ENCODE assay signal across 9 cellular contexts in the genomic region with DNA sequence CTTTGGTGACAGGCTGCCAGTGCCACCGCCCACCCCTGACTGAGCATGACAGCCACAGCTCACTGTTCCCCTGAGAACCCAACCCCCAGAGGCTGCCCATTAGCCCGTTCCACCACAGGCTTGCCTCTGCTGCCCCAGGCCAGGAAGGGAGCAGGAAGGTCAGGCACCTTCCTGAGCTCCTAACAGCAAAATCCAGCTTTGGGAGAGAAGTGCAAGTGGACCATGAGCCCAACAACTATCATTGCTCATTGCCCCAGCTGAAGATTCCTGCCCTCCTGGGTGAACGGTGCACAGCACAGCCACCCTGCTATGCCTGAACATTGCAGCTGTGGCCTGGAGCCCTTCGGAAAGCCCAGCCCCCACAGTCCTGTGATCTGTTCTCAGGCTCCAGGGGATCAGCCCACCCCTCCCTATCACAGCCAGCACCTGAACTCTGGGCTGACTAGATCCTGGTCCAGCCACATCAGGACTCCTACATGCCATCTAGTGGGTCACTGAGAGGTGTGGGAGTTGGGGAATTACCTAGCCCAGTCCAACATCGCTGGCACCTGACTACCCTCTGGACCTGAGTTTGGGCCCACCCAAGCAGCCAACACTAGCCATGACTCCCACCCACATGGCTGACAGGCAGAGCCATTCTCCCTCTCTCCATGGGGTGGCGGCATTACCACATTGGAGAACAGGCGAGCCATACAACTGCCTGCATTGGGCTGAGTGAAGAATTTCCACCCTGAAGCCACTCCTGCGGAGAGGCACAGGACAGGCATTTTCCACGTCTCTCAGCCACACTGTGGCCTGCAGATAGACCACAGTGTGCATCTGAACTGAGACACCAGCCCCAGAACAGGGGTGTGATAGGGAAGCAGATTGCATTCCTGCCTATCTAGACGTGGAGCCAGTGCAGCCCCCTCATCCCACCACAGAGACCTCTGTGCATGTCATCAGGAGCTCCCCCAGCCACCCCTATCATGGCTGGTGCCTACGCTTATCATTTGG. TPM values are rescaled to one million over a fixed set of nuclear protein-coding genes. Genes with fewer than 3 reads are reported as not detected.
DNase-seq lines count a peak whose midpoint lies in the region; ATAC-seq and TF ChIP-seq lines count a peak whose summit lies in the region.
"Had no signal": no experiment of that assay in that cellular context is flagged by ENCODE, and none has a peak within 500 bp of the region (broad histone marks: within the 10 kb centered on the region; RNA-seq: fewer than 3 reads in every experiment).

No MANE protein-coding gene starts in this region.

- H3K4me3 ChIP-seq in foreskin fibroblast (ENCODE audit: low read depth in 1 of 2, low read length in 2 of 2) (no peak overlapping the region), neutrophil (ENCODE audit: low read depth in 1 of 2, low read length in 1 of 2) (no peak overlapping the region)

- H3K27ac ChIP-seq in neutrophil (no peak overlapping the region), substantia nigra (ENCODE audit: low read depth, low read length, poor library complexity, severe bottlenecking) (no peak overlapping the region)

- H3K27me3 ChIP-seq in neutrophil: no peaks in the 10 kb centered on the region

- no peak overlapping the region for H3K27ac Mint-ChIP-seq in activated T-helper 17 cell treated with anti-CD3 and anti-CD28 coated beads, Interleukin-2, amount 50 U/mL, for 72 hours

- no peak overlapping the region for H3K4me3 Mint-ChIP-seq in activated T-helper 17 cell treated with anti-CD3 and anti-CD28 coated beads, Interleukin-2, amount 50 U/mL, for 72 hours

- no peaks in the 10 kb centered on the region for H3K9me3 ChIP-seq in neutrophil

- H3K9me3 Mint-ChIP-seq in activated T-helper 17 cell treated with anti-CD3 and anti-CD28 coated beads, Interleukin-2, amount 50 U/mL, for 72 hours: no peaks in the 10 kb centered on the region

- ATAC-seq in HG03159 (IDR thresholded peaks at IDR 0.05; ENCODE audit: unreplicated experiment): peak; percentile 71
- peak; percentile 28 for ATAC-seq in activated T-helper 17 cell treated with anti-CD3 and anti-CD28 coated beads, Interleukin-2, amount 50 U/mL, for 72 hours (replicated peaks)

- TF ChIP-seq CTCF in foreskin fibroblast (IDR thresholded peaks at IDR 0.05; ENCODE audit: low read depth, low read length) (peak; percentile 95), neutrophil (IDR thresholded peaks at IDR 0.05) (peak; percentile 74)

- H3K36me3 Mint-ChIP-seq in activated T-helper 17 cell treated with anti-CD3 and anti-CD28 coated beads, Interleukin-2, amount 50 U/mL, for 72 hours (ENCODE audit: low read depth): peaks cover 12% of the 10 kb centered on the region

- DNase-seq in NCI-H510A treated with DMSO at 0.1 percent for 48 hours (lab: John Stamatoyannopoulos, UW) (peak; percentile 23), NCI-H510A (lab: John Stamatoyannopoulos, UW) (no peak), RPMI8226 (peak; percentile 47), foreskin fibroblast (peak; percentile 45 to 74), substantia nigra (lab: John Stamatoyannopoulos, UW) (peak in 42 of 49 donors; percentile 8 to 81 (median 58))

- H3K36me3 ChIP-seq in neutrophil: no peaks in the 10 kb centered on the region

- no peaks in the 10 kb centered on the region for H3K27me3 Mint-ChIP-seq in activated T-helper 17 cell treated with anti-CD3 and anti-CD28 coated beads, Interleukin-2, amount 50 U/mL, for 72 hours

- H3K4me1 Mint-ChIP-seq in activated T-helper 17 cell treated with anti-CD3 and anti-CD28 coated beads, Interleukin-2, amount 50 U/mL, for 72 hours: no peaks in the 10 kb centered on the region

- peaks cover 5 to 15% of the 10 kb centered on the region in 2 experiments for H3K4me1 ChIP-seq in neutrophil (ENCODE audit: control insufficient read depth in 1 of 2, insufficient read depth in 1 of 2, low read depth in 1 of 2, low read length in 1 of 2)

RNA-seq across cellular contexts. Expression of gene ANTXRL, which starts 58.4 kb away (rescaled TPM):
- not detected for total RNA-seq in activated T-helper 17 cell treated with anti-CD3 and anti-CD28 coated beads, Interleukin-2, amount 50 U/mL, for 72 hours
- total RNA-seq: subcutaneous adipose tissue had no signal
